In genomic region chr1:206048582-206048981, GRCh38 we compare ENCODE assay signal across 12 cellular contexts. TPM values are rescaled to one million over a fixed set of nuclear protein-coding genes. Genes with fewer than 3 reads are reported as not detected.
DNase-seq lines count a peak whose midpoint lies in the region; ATAC-seq, FAIRE-seq and TF ChIP-seq lines count a peak whose summit lies in the region.
"Had no signal": no experiment of that assay in that cellular context is flagged by ENCODE, and none has a peak within 500 bp of the region (broad histone marks: within the 10 kb centered on the region; RNA-seq: fewer than 3 reads in every experiment).

No MANE protein-coding gene starts in this region.

- intact Hi-C loops in pancreas (cut with DNase I): no loop called here

- no peaks in the 10 kb centered on the region for H3K36me3 ChIP-seq in pancreas
- H3K36me3 ChIP-seq: esophagus squamous epithelium had no signal

- H3K27ac ChIP-seq in pancreas: peak overlapping the region in 3 of 4 donors; percentile 28 to 70 (median 69)
- H3K27ac ChIP-seq: esophagus squamous epithelium had no signal

- 2 to 16% methylated on average over 6 of the region's 6 CpGs for WGBS in pancreas, 2 donors

- H3K9me3 ChIP-seq in pancreas: no peaks in the 10 kb centered on the region
- H3K9me3 ChIP-seq: esophagus squamous epithelium had no signal

- peak overlapping the region; percentile 19 for H3K4me3 ChIP-seq in epithelial cell of proximal tubule (ENCODE audit: low read depth, low read length)
- no peak overlapping the region for H3K4me3 ChIP-seq in pancreas
- H3K4me3 ChIP-seq: esophagus squamous epithelium had no signal

- FAIRE-seq in pancreas (lab: Jason Lieb, UNC): no peak

- peak; percentile 96 to 98 (median 96) for ATAC-seq in pancreas
- ATAC-seq in GM18861 (IDR thresholded peaks at IDR 0.05; ENCODE audit: unreplicated experiment): no peak

- no peaks in the 10 kb centered on the region for H3K27me3 ChIP-seq in pancreas

- TF ChIP-seq POLR2A in GM19193 (IDR thresholded peaks at IDR 0.05; ENCODE audit: extremely low read depth, insufficient read depth, insufficient read length): peak; percentile 12

- DNase-seq in NOMO-1 treated with dmso at 0.1 percent for 144 hours (lab: John Stamatoyannopoulos, UW; ENCODE audit: unreplicated experiment) (peak; percentile 91), epithelial cell of proximal tubule (ENCODE audit: low read depth) (peak; percentile 74), pancreas (peak; percentile 62 to 76 (median 67)), NCI-H2227 treated with DMSO at 0.1 percent for 48 hours (lab: John Stamatoyannopoulos, UW) (no peak), COR-L47 (lab: John Stamatoyannopoulos, UW) (no peak), NK-92 (lab: John Stamatoyannopoulos, UW; ENCODE audit: unreplicated experiment) (no peak)
- DNase-seq: activated naive CD8-positive, alpha-beta T cell treated with anti-CD3 and anti-CD28 coated beads, Interleukin-2, amount 50 U/mL, for 24 hours; C1 segment of cervical spinal cord; esophagus squamous epithelium; stimulated activated CD4-positive, alpha-beta T cell treated with anti-CD3 and anti-CD28 coated beads, Interleukin-4, amount 100 ng/mL, for 4 hours had no signal

- H3K4me1 ChIP-seq in pancreas: peaks cover 0 to 11% (median 3%) of the 10 kb centered on the region in 3 donors

- TF ChIP-seq CTCF in epithelial cell of proximal tubule (conservative IDR thresholded peaks at IDR 0.05; ENCODE audit: low read depth, low read length) (no peak), pancreas (IDR thresholded peaks at IDR 0.05) (no peak)

RNA-seq across cellular contexts. Expression of gene RHEX, which starts 4.4 kb away (rescaled TPM):
- 0.29 and 0.58 TPM in 2 replicates for total RNA-seq in epithelial cell of proximal tubule
- total RNA-seq in pancreas: 1 to 10 TPM in 2 of 6 donors, under 1 TPM in 4; 0.35 to 2.3 (median 0.56) TPM
- polyA plus RNA-seq in pancreas: 1 to 10 TPM in 1 of 2 donors, under 1 TPM in 1; 0.72 to 1.0 TPM

RNA-seq across cellular contexts. Expression of gene CTSE, which starts 24.9 kb away (rescaled TPM):
- total RNA-seq in epithelial cell of proximal tubule: 0.22 TPM in 1 of 2 replicates, not detected in the other
- 10 to 100 TPM in 1 of 6 donors, 1 to 10 TPM in 3, under 1 TPM in 2; 0.51 to 42.4 (median 4.8) TPM for total RNA-seq in pancreas
- polyA plus RNA-seq in pancreas: 1 to 10 TPM in 1 of 2 donors, under 1 TPM in 1; 0.63 to 3.8 TPM

RNA-seq across cellular contexts. Expression of gene RAB7B, which starts 45.4 kb away (rescaled TPM):
- total RNA-seq in epithelial cell of proximal tubule (not detected in 2 replicates), pancreas (1 to 10 TPM in 2 of 6 donors, under 1 TPM in 4; 0.24 to 4.0 (median 0.41) TPM)
- under 1 TPM; 0.73 to 0.95 TPM for polyA plus RNA-seq in pancreas

Comparison
In these comparisons a context has a peak if more than half of its experiments do, and no peak if none do; other contexts are left out.
1. DNase-seq: peak in NOMO-1 treated with dmso at 0.1 percent for 144 hours (single experiment), epithelial cell of proximal tubule (single experiment) and pancreas (6 of 6); none in NCI-H2227 treated with DMSO at 0.1 percent for 48 hours (single experiment), COR-L47 (single experiment) and NK-92 (single experiment).